ENCODE assay signal across 11 cellular contexts in genomic region chr1:3369437-3370076, GRCh38.
DNase-seq lines count a peak whose midpoint lies in the region; ATAC-seq, FAIRE-seq and TF ChIP-seq lines count a peak whose summit lies in the region.
"Had no signal": no experiment of that assay in that cellular context is flagged by ENCODE, and none has a peak within 500 bp of the region (broad histone marks: within the 10 kb centered on the region; RNA-seq: fewer than 3 reads in every experiment).

No MANE protein-coding gene starts in this region.

- no peak for FAIRE-seq in GM19239 (lab: Jason Lieb, UNC)

- H3K4me1 Mint-ChIP-seq in MCF 10A (ENCODE audit: insufficient read depth, unreplicated experiment) (no peaks in the 10 kb centered on the region), nephron (peaks cover 43% of the 10 kb centered on the region)

- DNase-seq in MCF 10A (ENCODE audit: unreplicated experiment): peak; percentile 19
- DNase-seq in breast epithelium (ENCODE audit: low spot score in 2 of 2): no peak
- peak; percentile 93 for DNase-seq in fibroblast of gingiva (ENCODE audit: low read depth)
- peak; percentile 89 for DNase-seq in aorta
- no peak for DNase-seq in SW480 (ENCODE audit: low spot score)
- no peak for DNase-seq in GM19239 (ENCODE audit: insufficient read length, low spot score)
- DNase-seq in UCSD-AML1 (lab: John Stamatoyannopoulos, UW; ENCODE audit: unreplicated experiment): no peak
- DNase-seq: activated naive CD4-positive, alpha-beta T cell treated with Interleukin-2 at 50 U/mL for 16 hours had no signal

- H3K27me3 Mint-ChIP-seq in MCF 10A (ENCODE audit: insufficient read depth, unreplicated experiment) (peaks cover 11% of the 10 kb centered on the region), nephron (ENCODE audit: low read depth) (peaks cover 85% of the 10 kb centered on the region)
- H3K27me3 Mint-ChIP-seq: progenitor cell of endocrine pancreas had no signal

- H3K27ac ChIP-seq in breast epithelium (peak overlapping the region in 1 of 2 donors; percentile 38), aorta (ENCODE audit: low read depth in 1 of 2, low read length in 2 of 2) (peak overlapping the region; percentile 93 to 99)
- H3K27ac ChIP-seq: 22Rv1 had no signal

- H3K4me1 ChIP-seq in breast epithelium (no peaks in the 10 kb centered on the region), aorta (ENCODE audit: control insufficient read depth in 1 of 2, insufficient read depth in 2 of 2, low read length in 2 of 2) (peaks cover 8 to 9% of the 10 kb centered on the region in 2 donors)

- POLR2A ChIA-PET in MCF 10A (lab: Yijun Ruan, JAX): no interaction called here

- H3K9me3 ChIP-seq in breast epithelium (no peaks in the 10 kb centered on the region), aorta (ENCODE audit: control insufficient read depth, low read length) (no peaks in the 10 kb centered on the region)

- H3K27ac Mint-ChIP-seq in MCF 10A (ENCODE audit: low read depth, unreplicated experiment) (no peak overlapping the region), nephron (peak overlapping the region in 2 of 3 experiments; percentile 49 to 78)
- H3K27ac Mint-ChIP-seq: progenitor cell of endocrine pancreas had no signal

- 7 to 8% methylated on average over 12 of the region's 12 CpGs for WGBS in aorta, 2 donors

- H3K4me3 Mint-ChIP-seq in MCF 10A (ENCODE audit: unreplicated experiment) (no peak overlapping the region), nephron (no peak overlapping the region)

- ATAC-seq in aorta (ENCODE audit: low FRiP score): peak; percentile 84

- peaks cover 0 to 36% of the 10 kb centered on the region in 2 donors for H3K27me3 ChIP-seq in breast epithelium
- H3K27me3 ChIP-seq in aorta (ENCODE audit: control insufficient read depth in 1 of 2, insufficient read depth in 2 of 2, low read length in 1 of 2): no peaks in the 10 kb centered on the region

- TF ChIP-seq POLR2A in breast epithelium (IDR thresholded peaks at IDR 0.05): no peak

- TF ChIP-seq CTCF in MCF 10A (IDR thresholded peaks at IDR 0.05; ENCODE audit: unreplicated experiment) (no peak), breast epithelium (IDR thresholded peaks at IDR 0.05) (no peak), nephron (IDR thresholded peaks at IDR 0.05; ENCODE audit: unreplicated experiment in 3 of 3) (no peak)

- CTCF ChIA-PET in MCF 10A (lab: Yijun Ruan, JAX): interaction anchor here (0.6 to 0.9 kb wide), 3 partner anchors 14 to 753 kb away, joined by 3 read pairs; no protein-coding TSS in a partner anchor

- H3K36me3 Mint-ChIP-seq in MCF 10A (ENCODE audit: insufficient read depth, unreplicated experiment) (no peaks in the 10 kb centered on the region), nephron (ENCODE audit: low read depth) (no peaks in the 10 kb centered on the region)

- intact Hi-C loops in MCF 10A (cut with micrococcal nuclease) (no loop called here), breast epithelium (cut with DNase I; ENCODE audit: low total_unique reads) (no loop called here), aorta (cut with DNase I) (loop anchor here in 1 of 2 donors (1.0 kb wide), 1 partner anchor 56 kb away; no protein-coding TSS in a partner anchor)

- peaks cover 8% of the 10 kb centered on the region for H3K9me3 Mint-ChIP-seq in MCF 10A (ENCODE audit: unreplicated experiment)
- no peaks in the 10 kb centered on the region for H3K9me3 Mint-ChIP-seq in nephron

- H3K36me3 ChIP-seq in breast epithelium: no peaks in the 10 kb centered on the region
- H3K36me3 ChIP-seq in aorta (ENCODE audit: control insufficient read depth in 1 of 2, insufficient read depth in 2 of 2, low read length in 1 of 2): no peaks in the 10 kb centered on the region

- H3K4me3 ChIP-seq in breast epithelium (no peak overlapping the region), aorta (ENCODE audit: low read length in 2 of 2) (no peak overlapping the region)

- BruUV-seq in MCF 10A (replicated peaks; lab: Mats Ljungman, UMichigan): no TSS peak

Comparison
In these comparisons a context has a peak if more than half of its experiments do, and no peak if none do; other contexts are left out.
1. DNase-seq: peak in MCF 10A (single experiment), fibroblast of gingiva (single experiment) and aorta (2 of 2); none in breast epithelium (0 of 2), SW480 (single experiment), GM19239 (single experiment) and UCSD-AML1 (single experiment).